ENCODE assay signal across 1 cellular context in the genomic region with DNA sequence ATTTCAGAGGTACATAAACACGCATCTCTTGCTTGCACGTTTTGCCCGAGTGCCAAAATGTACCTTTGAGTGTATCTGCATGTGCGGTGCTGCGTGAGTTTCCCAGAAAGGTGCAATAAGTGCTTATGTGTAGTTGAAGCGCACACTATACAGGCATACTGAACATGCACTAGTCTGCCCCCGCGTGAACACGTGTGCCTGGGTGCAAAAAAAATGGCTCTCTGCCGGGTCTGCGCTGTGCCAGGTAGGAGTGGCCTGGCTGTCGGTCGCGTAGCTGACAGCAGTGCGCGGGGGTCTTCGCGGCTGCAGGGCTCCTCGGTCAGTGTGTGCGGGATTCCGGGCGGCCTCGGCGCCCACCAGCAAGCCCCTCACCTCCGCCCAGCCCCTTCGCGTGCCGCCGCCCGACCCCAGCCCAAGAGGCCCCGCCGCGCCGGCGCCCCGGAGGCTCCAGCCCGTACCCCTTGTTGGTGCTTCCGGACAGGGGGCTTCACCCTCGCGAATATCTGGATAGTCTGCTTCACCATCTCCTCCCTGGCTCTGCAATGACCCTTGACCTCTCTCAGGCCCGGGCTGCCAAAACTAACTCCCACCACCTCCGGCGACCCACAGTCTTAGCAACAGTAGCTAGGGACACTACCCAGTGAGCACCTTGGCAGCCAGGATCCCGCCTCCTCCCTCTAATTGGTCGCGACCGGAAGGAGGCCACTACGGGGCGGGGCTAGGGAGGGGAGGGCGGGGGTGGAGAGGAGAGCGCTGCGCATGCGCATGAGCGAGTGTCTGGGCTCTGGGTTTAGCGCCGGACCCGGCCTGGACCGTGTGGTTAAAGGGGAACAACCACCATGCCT.
A peak's percentile ranks its signal among the peaks of the same experiment; 100 is the strongest.
TF ChIP-seq lines count a peak whose summit lies in the region.

A gene with protein sequence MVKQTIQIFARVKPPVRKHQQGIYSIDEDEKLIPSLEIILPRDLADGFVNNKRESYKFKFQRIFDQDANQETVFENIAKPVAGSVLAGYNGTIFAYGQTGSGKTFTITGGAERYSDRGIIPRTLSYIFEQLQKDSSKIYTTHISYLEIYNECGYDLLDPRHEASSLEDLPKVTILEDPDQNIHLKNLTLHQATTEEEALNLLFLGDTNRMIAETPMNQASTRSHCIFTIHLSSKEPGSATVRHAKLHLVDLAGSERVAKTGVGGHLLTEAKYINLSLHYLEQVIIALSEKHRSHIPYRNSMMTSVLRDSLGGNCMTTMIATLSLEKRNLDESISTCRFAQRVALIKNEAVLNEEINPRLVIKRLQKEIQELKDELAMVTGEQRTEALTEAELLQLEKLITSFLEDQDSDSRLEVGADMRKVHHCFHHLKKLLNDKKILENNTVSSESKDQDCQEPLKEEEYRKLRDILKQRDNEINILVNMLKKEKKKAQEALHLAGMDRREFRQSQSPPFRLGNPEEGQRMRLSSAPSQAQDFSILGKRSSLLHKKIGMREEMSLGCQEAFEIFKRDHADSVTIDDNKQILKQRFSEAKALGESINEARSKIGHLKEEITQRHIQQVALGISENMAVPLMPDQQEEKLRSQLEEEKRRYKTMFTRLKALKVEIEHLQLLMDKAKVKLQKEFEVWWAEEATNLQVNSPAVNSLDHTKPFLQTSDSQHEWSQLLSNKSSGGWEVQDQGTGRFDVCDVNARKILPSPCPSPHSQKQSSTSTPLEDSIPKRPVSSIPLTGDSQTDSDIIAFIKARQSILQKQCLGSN (minus strand): TSS at position 622 of the 845 bp plus-strand sequence. CDS start 98 bp downstream, at position 524.

TF ChIP-seq in GM12878, 131 proteins besides CTCF, POLR2A, EP300 and RAD21 (continued from another document):
- TF ChIP-seq, protein P1, sequence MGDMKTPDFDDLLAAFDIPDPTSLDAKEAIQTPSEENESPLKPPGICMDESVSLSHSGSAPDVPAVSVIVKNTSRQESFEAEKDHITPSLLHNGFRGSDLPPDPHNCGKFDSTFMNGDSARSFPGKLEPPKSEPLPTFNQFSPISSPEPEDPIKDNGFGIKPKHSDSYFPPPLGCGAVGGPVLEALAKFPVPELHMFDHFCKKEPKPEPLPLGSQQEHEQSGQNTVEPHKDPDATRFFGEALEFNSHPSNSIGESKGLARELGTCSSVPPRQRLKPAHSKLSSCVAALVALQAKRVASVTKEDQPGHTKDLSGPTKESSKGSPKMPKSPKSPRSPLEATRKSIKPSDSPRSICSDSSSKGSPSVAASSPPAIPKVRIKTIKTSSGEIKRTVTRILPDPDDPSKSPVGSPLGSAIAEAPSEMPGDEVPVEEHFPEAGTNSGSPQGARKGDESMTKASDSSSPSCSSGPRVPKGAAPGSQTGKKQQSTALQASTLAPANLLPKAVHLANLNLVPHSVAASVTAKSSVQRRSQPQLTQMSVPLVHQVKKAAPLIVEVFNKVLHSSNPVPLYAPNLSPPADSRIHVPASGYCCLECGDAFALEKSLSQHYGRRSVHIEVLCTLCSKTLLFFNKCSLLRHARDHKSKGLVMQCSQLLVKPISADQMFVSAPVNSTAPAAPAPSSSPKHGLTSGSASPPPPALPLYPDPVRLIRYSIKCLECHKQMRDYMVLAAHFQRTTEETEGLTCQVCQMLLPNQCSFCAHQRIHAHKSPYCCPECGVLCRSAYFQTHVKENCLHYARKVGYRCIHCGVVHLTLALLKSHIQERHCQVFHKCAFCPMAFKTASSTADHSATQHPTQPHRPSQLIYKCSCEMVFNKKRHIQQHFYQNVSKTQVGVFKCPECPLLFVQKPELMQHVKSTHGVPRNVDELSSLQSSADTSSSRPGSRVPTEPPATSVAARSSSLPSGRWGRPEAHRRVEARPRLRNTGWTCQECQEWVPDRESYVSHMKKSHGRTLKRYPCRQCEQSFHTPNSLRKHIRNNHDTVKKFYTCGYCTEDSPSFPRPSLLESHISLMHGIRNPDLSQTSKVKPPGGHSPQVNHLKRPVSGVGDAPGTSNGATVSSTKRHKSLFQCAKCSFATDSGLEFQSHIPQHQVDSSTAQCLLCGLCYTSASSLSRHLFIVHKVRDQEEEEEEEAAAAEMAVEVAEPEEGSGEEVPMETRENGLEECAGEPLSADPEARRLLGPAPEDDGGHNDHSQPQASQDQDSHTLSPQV (IDR thresholded peaks at IDR 0.05), result no peak
- no peak for TF ChIP-seq RFX5 (IDR thresholded peaks at IDR 0.05; ENCODE audit: low read depth, low read length)
- peak; percentile 71; the same call in 1 of the 2 replicates for TF ChIP-seq YY1 (IDR thresholded peaks at IDR 0.05; ENCODE audit: low read depth, low read length)
